In the genomic region with DNA sequence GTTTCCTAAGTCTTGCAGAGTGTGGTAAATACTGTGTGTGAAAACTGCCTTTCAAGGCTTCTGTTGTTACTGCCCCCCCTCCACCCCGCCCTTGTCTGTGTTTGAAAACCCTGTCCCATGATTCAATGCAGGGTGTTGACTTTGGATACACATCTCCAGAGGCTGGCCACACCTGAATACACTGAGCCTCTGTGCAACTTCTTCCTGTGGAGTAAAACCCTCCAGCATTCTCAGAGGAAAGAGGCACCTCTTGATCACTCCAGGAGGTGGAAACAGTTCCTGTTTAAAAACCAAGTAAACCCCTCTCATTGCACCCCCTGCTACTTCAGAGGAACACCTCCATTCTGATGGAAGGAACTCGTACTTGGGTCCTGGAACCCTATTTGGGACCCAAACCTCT, we compare ENCODE assay signal across 9 cellular contexts.
DNase-seq lines count a peak whose midpoint lies in the region; ATAC-seq, FAIRE-seq and TF ChIP-seq lines count a peak whose summit lies in the region.
"Had no signal": no experiment of that assay in that cellular context is flagged by ENCODE, and none has a peak within 500 bp of the region (broad histone marks: within the 10 kb centered on the region; RNA-seq: fewer than 3 reads in every experiment).

No MANE protein-coding gene starts in this region.

- POLR2A ChIA-PET in activated CD8-positive, alpha-beta T cell treated with anti-CD3 and anti-CD28 coated beads for 36 hours (lab: Charles Lee): no interaction called here

- intact Hi-C loops in activated CD8-positive, alpha-beta T cell treated with anti-CD3 and anti-CD28 coated beads for 36 hours (cut with micrococcal nuclease): no loop called here

- 0 out of 2 replicates have a peak overlapping the region, but pooled peaks have one; percentile 10 for H3K4me2 ChIP-seq in BLaER1

- H3K27me3 ChIP-seq in BLaER1: no peaks in the 10 kb centered on the region

- H3K4me1 ChIP-seq in BLaER1: peaks cover 39% of the 10 kb centered on the region

- no peaks in the 10 kb centered on the region for H4K20me1 ChIP-seq in BLaER1

- peaks cover 34% of the 10 kb centered on the region for H3K36me3 Mint-ChIP-seq in activated CD8-positive, alpha-beta T cell treated with anti-CD3 and anti-CD28 coated beads for 36 hours (ENCODE audit: low read depth)

- CTCF ChIA-PET in activated CD8-positive, alpha-beta T cell treated with anti-CD3 and anti-CD28 coated beads for 36 hours (lab: Charles Lee): interaction anchor here (1.2 kb wide), 1 partner anchor 510 kb away, joined by 3 read pairs; no protein-coding TSS in a partner anchor

- no peaks in the 10 kb centered on the region for H3K9me3 ChIP-seq in BLaER1

- no peak overlapping the region for H3K4me3 ChIP-seq in BLaER1

- H3K36me3 ChIP-seq in BLaER1: no peaks in the 10 kb centered on the region

- no peak overlapping the region for H3K4me3 Mint-ChIP-seq in activated CD8-positive, alpha-beta T cell treated with anti-CD3 and anti-CD28 coated beads for 36 hours

- H3K27ac ChIP-seq in BLaER1: no peak overlapping the region

- no peaks in the 10 kb centered on the region for H3K27me3 Mint-ChIP-seq in activated CD8-positive, alpha-beta T cell treated with anti-CD3 and anti-CD28 coated beads for 36 hours

- TF ChIP-seq CTCF in activated CD8-positive, alpha-beta T cell treated with anti-CD3 and anti-CD28 coated beads for 36 hours (IDR thresholded peaks at IDR 0.05): no peak

- H3K27ac Mint-ChIP-seq in activated CD8-positive, alpha-beta T cell treated with anti-CD3 and anti-CD28 coated beads for 36 hours: peak overlapping the region; percentile 83

- no peak for ATAC-seq in activated CD8-positive, alpha-beta T cell treated with anti-CD3 and anti-CD28 coated beads for 36 hours
- no peak for ATAC-seq in HG02981 (IDR thresholded peaks at IDR 0.05; ENCODE audit: unreplicated experiment)

- H3K9me3 Mint-ChIP-seq in activated CD8-positive, alpha-beta T cell treated with anti-CD3 and anti-CD28 coated beads for 36 hours: no peaks in the 10 kb centered on the region

- no peak overlapping the region for H3K9ac ChIP-seq in BLaER1

- DNase-seq in HK-2 (ENCODE audit: unreplicated experiment) (peak; percentile 56), kidney tubule cell (ENCODE audit: low spot score) (peak; percentile 65), frontal cortex (ENCODE audit: low spot score in 2 of 2) (no peak), GF-D8 (lab: John Stamatoyannopoulos, UW) (no peak)
- no peak for DNase-seq in activated CD8-positive, alpha-beta T cell treated with anti-CD3 and anti-CD28 coated beads for 36 hours
- DNase-seq in activated effector memory CD4-positive, alpha-beta T cell treated with anti-CD3 and anti-CD28 coated beads, Interleukin-2, amount 50 U/mL, for 16 hours: no peak
- DNase-seq: dermis blood vessel endothelial cell had no signal

- peaks cover 52% of the 10 kb centered on the region for H3K4me1 Mint-ChIP-seq in activated CD8-positive, alpha-beta T cell treated with anti-CD3 and anti-CD28 coated beads for 36 hours (ENCODE audit: low read depth)

- no peak for FAIRE-seq in frontal cortex (lab: Jason Lieb, UNC)

Comparison
In these comparisons a context has a peak if more than half of its experiments do, and no peak if none do; other contexts are left out.
1. DNase-seq: peak in HK-2 (single experiment) and kidney tubule cell (single experiment); none in activated CD8-positive, alpha-beta T cell treated with anti-CD3 and anti-CD28 coated beads for 36 hours (single experiment), frontal cortex (0 of 2), activated effector memory CD4-positive, alpha-beta T cell treated with anti-CD3 and anti-CD28 coated beads, Interleukin-2, amount 50 U/mL, for 16 hours (single experiment) and GF-D8 (single experiment).